Comparison of ENCODE assay signal across 1 cellular context in the genomic region with DNA sequence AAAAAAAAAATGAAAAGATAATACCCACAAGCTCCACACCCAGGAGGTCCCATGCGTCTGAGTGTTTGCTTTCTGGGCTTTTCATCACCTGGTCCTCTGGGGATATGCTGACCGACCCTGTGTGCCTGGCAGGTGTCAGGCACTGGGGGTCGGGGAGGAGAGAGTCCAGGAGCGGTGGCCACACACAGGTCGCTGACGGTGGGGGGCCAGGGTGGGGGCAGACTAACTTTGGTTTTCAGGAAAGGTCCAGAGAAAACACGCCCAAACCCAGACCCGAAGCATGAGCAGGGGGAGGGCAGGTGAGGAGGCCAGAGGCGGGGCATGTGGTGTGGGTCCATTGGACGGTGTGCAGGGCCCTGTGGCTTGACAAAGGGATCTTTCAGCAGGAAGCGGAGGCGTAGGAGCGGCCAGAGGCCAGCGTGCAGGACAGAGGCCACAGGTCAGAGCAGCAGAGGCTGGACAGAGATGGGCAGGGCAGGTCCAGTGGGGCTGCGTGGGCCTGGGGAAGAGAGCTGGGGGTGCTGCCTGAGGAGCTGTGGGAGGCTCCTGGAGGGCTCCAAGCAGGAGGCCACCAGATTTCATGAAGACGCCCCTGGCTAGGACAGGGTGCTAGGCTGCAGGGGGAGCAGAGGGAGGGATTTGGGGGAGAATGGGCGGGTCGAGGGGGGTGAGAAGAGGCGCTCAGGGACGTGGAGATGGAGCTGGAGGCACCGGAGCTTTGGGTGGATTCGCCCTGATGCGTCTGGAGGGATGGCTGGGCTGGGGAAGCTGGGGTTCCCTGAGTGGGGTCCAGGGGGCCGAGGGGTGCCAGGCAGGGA.
A peak's percentile ranks its signal among the peaks of the same experiment; 100 is the strongest.
TF ChIP-seq lines count a peak whose summit lies in the region.

No MANE protein-coding gene starts in this region.

TF ChIP-seq in HepG2, 621 proteins besides CTCF, POLR2A, EP300 and RAD21 (continues in another document):
- TF ChIP-seq, protein P1, sequence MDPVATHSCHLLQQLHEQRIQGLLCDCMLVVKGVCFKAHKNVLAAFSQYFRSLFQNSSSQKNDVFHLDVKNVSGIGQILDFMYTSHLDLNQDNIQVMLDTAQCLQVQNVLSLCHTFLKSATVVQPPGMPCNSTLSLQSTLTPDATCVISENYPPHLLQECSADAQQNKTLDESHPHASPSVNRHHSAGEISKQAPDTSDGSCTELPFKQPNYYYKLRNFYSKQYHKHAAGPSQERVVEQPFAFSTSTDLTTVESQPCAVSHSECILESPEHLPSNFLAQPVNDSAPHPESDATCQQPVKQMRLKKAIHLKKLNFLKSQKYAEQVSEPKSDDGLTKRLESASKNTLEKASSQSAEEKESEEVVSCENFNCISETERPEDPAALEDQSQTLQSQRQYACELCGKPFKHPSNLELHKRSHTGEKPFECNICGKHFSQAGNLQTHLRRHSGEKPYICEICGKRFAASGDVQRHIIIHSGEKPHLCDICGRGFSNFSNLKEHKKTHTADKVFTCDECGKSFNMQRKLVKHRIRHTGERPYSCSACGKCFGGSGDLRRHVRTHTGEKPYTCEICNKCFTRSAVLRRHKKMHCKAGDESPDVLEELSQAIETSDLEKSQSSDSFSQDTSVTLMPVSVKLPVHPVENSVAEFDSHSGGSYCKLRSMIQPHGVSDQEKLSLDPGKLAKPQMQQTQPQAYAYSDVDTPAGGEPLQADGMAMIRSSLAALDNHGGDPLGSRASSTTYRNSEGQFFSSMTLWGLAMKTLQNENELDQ (CRISPR knock-in tag; IDR thresholded peaks at IDR 0.05; ENCODE audit: borderline replicate concordance) = no peak
- TF ChIP-seq PRMT3 (CRISPR knock-in tag; IDR thresholded peaks at IDR 0.05; ENCODE audit: borderline replicate concordance, low read depth) (no peak), ZNF567 (CRISPR knock-in tag; IDR thresholded peaks at IDR 0.05; ENCODE audit: borderline replicate concordance) (peak; percentile 91; the same call in 1 of the 2 replicates), ETV5 (CRISPR knock-in tag; IDR thresholded peaks at IDR 0.05; ENCODE audit: borderline replicate concordance) (peak; percentile 85), ELF3 (CRISPR knock-in tag; IDR thresholded peaks at IDR 0.05) (peak; percentile 79), REPIN1 (CRISPR knock-in tag; IDR thresholded peaks at IDR 0.05; ENCODE audit: borderline replicate concordance, low read depth) (no peak), ZNF138 (CRISPR knock-in tag; IDR thresholded peaks at IDR 0.05; ENCODE audit: low read depth) (no peak), ZNF577 (CRISPR knock-in tag; IDR thresholded peaks at IDR 0.05; ENCODE audit: borderline replicate concordance, low read depth) (no peak), NFYC (CRISPR knock-in tag; IDR thresholded peaks at IDR 0.05) (no peak), DPF2 (CRISPR knock-in tag; IDR thresholded peaks at IDR 0.05; ENCODE audit: borderline replicate concordance, low read depth) (no peak; the same call in 1 of the 2 replicates), CHD4 (IDR thresholded peaks at IDR 0.05; ENCODE audit: borderline replicate concordance, low read length) (peak; percentile 73; the same call in 1 of the 2 replicates), SOX6 (IDR thresholded peaks at IDR 0.05) (no peak), SOX6 (CRISPR knock-in tag; IDR thresholded peaks at IDR 0.05) (peak; percentile 82), ZNF775 (CRISPR knock-in tag; IDR thresholded peaks at IDR 0.05; ENCODE audit: borderline replicate concordance) (no peak), BRD4 (CRISPR knock-in tag; IDR thresholded peaks at IDR 0.05) (peak; percentile 81; the same call in 1 of the 2 replicates), GATAD1 (CRISPR knock-in tag; IDR thresholded peaks at IDR 0.05) (peak; percentile 57), ZMYM4 (CRISPR knock-in tag; IDR thresholded peaks at IDR 0.05) (no peak; the same call in 1 of the 2 replicates), PITX1 (CRISPR knock-in tag; IDR thresholded peaks at IDR 0.05) (peak; percentile 56; the same call in 1 of the 2 replicates), AHR (CRISPR knock-in tag; IDR thresholded peaks at IDR 0.05) (no peak), ZBTB1 (CRISPR knock-in tag; IDR thresholded peaks at IDR 0.05; ENCODE audit: borderline replicate concordance) (no peak), KMT2A (CRISPR knock-in tag; IDR thresholded peaks at IDR 0.05) (no peak; the same call in 1 of the 2 replicates), ZNF839 (CRISPR knock-in tag; IDR thresholded peaks at IDR 0.05; ENCODE audit: borderline replicate concordance) (no peak), ZNF562 (CRISPR knock-in tag; IDR thresholded peaks at IDR 0.05; ENCODE audit: borderline replicate concordance) (no peak), NFATC3 (CRISPR knock-in tag; IDR thresholded peaks at IDR 0.05) (no peak), SP2 (CRISPR knock-in tag; IDR thresholded peaks at IDR 0.05) (no peak), MTA1 (CRISPR knock-in tag; IDR thresholded peaks at IDR 0.05; ENCODE audit: borderline replicate concordance) (peak; percentile 92), ZNF556 (CRISPR knock-in tag; IDR thresholded peaks at IDR 0.05; ENCODE audit: borderline replicate concordance) (peak; percentile 82; the same call in 1 of the 2 replicates), ATRX (CRISPR knock-in tag; IDR thresholded peaks at IDR 0.05; ENCODE audit: borderline replicate concordance) (no peak), ZNF496 (CRISPR knock-in tag; IDR thresholded peaks at IDR 0.05; ENCODE audit: insufficient replicate concordance) (no peak), FIP1L1 (IDR thresholded peaks at IDR 0.05; ENCODE audit: borderline replicate concordance, insufficient read depth, low read depth, low read length) (no peak), ZFP1 (CRISPR knock-in tag; IDR thresholded peaks at IDR 0.05) (0 out of 2 replicates have a peak, but pooled peaks have one; percentile 18), ZNF766 (CRISPR knock-in tag; IDR thresholded peaks at IDR 0.05; ENCODE audit: borderline replicate concordance) (no peak), XBP1 (CRISPR knock-in tag; IDR thresholded peaks at IDR 0.05) (no peak), PPARG (CRISPR knock-in tag; conservative IDR thresholded peaks at IDR 0.05) (0 out of 2 replicates have a peak, but pooled peaks have one; percentile 16), WIZ (CRISPR knock-in tag; IDR thresholded peaks at IDR 0.05) (no peak), PLRG1 (conservative IDR thresholded peaks at IDR 0.05) (no peak)
- TF ChIP-seq, protein P2, sequence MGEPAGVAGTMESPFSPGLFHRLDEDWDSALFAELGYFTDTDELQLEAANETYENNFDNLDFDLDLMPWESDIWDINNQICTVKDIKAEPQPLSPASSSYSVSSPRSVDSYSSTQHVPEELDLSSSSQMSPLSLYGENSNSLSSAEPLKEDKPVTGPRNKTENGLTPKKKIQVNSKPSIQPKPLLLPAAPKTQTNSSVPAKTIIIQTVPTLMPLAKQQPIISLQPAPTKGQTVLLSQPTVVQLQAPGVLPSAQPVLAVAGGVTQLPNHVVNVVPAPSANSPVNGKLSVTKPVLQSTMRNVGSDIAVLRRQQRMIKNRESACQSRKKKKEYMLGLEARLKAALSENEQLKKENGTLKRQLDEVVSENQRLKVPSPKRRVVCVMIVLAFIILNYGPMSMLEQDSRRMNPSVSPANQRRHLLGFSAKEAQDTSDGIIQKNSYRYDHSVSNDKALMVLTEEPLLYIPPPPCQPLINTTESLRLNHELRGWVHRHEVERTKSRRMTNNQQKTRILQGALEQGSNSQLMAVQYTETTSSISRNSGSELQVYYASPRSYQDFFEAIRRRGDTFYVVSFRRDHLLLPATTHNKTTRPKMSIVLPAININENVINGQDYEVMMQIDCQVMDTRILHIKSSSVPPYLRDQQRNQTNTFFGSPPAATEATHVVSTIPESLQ (CRISPR knock-in tag; conservative IDR thresholded peaks at IDR 0.05) = no peak
- TF ChIP-seq, protein P3, sequence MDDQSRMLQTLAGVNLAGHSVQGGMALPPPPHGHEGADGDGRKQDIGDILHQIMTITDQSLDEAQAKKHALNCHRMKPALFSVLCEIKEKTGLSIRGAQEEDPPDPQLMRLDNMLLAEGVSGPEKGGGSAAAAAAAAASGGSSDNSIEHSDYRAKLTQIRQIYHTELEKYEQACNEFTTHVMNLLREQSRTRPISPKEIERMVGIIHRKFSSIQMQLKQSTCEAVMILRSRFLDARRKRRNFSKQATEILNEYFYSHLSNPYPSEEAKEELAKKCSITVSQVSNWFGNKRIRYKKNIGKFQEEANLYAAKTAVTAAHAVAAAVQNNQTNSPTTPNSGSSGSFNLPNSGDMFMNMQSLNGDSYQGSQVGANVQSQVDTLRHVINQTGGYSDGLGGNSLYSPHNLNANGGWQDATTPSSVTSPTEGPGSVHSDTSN (CRISPR knock-in tag; IDR thresholded peaks at IDR 0.05; ENCODE audit: borderline replicate concordance) = no peak
- TF ChIP-seq, protein P4, sequence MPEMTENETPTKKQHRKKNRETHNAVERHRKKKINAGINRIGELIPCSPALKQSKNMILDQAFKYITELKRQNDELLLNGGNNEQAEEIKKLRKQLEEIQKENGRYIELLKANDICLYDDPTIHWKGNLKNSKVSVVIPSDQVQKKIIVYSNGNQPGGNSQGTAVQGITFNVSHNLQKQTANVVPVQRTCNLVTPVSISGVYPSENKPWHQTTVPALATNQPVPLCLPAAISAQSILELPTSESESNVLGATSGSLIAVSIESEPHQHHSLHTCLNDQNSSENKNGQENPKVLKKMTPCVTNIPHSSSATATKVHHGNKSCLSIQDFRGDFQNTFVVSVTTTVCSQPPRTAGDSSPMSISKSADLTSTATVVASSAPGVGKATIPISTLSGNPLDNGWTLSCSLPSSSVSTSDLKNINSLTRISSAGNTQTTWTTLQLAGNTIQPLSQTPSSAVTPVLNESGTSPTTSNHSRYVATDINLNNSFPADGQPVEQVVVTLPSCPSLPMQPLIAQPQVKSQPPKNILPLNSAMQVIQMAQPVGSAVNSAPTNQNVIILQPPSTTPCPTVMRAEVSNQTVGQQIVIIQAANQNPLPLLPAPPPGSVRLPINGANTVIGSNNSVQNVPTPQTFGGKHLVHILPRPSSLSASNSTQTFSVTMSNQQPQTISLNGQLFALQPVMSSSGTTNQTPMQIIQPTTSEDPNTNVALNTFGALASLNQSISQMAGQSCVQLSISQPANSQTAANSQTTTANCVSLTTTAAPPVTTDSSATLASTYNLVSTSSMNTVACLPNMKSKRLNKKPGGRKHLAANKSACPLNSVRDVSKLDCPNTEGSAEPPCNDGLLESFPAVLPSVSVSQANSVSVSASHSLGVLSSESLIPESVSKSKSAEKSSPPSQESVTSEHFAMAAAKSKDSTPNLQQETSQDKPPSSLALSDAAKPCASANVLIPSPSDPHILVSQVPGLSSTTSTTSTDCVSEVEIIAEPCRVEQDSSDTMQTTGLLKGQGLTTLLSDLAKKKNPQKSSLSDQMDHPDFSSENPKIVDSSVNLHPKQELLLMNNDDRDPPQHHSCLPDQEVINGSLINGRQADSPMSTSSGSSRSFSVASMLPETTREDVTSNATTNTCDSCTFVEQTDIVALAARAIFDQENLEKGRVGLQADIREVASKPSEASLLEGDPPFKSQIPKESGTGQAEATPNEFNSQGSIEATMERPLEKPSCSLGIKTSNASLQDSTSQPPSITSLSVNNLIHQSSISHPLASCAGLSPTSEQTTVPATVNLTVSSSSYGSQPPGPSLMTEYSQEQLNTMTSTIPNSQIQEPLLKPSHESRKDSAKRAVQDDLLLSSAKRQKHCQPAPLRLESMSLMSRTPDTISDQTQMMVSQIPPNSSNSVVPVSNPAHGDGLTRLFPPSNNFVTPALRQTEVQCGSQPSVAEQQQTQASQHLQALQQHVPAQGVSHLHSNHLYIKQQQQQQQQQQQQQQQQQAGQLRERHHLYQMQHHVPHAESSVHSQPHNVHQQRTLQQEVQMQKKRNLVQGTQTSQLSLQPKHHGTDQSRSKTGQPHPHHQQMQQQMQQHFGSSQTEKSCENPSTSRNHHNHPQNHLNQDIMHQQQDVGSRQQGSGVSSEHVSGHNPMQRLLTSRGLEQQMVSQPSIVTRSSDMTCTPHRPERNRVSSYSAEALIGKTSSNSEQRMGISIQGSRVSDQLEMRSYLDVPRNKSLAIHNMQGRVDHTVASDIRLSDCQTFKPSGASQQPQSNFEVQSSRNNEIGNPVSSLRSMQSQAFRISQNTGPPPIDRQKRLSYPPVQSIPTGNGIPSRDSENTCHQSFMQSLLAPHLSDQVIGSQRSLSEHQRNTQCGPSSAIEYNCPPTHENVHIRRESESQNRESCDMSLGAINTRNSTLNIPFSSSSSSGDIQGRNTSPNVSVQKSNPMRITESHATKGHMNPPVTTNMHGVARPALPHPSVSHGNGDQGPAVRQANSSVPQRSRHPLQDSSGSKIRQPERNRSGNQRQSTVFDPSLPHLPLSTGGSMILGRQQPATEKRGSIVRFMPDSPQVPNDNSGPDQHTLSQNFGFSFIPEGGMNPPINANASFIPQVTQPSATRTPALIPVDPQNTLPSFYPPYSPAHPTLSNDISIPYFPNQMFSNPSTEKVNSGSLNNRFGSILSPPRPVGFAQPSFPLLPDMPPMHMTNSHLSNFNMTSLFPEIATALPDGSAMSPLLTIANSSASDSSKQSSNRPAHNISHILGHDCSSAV (CRISPR knock-in tag; IDR thresholded peaks at IDR 0.05; ENCODE audit: borderline replicate concordance) = 0 out of 2 replicates have a peak, but pooled peaks have one; percentile 44
- TF ChIP-seq, protein P5, sequence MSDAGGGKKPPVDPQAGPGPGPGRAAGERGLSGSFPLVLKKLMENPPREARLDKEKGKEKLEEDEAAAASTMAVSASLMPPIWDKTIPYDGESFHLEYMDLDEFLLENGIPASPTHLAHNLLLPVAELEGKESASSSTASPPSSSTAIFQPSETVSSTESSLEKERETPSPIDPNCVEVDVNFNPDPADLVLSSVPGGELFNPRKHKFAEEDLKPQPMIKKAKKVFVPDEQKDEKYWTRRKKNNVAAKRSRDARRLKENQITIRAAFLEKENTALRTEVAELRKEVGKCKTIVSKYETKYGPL (CRISPR knock-in tag; IDR thresholded peaks at IDR 0.05) = no peak
- TF ChIP-seq, protein P6, sequence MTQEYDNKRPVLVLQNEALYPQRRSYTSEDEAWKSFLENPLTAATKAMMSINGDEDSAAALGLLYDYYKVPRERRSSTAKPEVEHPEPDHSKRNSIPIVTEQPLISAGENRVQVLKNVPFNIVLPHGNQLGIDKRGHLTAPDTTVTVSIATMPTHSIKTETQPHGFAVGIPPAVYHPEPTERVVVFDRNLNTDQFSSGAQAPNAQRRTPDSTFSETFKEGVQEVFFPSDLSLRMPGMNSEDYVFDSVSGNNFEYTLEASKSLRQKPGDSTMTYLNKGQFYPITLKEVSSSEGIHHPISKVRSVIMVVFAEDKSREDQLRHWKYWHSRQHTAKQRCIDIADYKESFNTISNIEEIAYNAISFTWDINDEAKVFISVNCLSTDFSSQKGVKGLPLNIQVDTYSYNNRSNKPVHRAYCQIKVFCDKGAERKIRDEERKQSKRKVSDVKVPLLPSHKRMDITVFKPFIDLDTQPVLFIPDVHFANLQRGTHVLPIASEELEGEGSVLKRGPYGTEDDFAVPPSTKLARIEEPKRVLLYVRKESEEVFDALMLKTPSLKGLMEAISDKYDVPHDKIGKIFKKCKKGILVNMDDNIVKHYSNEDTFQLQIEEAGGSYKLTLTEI (CRISPR knock-in tag; conservative IDR thresholded peaks at IDR 0.05) = no peak
- TF ChIP-seq, protein P7, sequence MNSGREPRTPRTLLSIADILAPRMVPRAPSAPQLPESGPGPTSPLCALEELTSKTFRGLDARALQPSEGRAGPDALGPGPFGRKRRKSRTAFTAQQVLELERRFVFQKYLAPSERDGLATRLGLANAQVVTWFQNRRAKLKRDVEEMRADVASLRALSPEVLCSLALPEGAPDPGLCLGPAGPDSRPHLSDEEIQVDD (CRISPR knock-in tag; IDR thresholded peaks at IDR 0.05; ENCODE audit: borderline replicate concordance) = no peak
- TF ChIP-seq, protein P8, sequence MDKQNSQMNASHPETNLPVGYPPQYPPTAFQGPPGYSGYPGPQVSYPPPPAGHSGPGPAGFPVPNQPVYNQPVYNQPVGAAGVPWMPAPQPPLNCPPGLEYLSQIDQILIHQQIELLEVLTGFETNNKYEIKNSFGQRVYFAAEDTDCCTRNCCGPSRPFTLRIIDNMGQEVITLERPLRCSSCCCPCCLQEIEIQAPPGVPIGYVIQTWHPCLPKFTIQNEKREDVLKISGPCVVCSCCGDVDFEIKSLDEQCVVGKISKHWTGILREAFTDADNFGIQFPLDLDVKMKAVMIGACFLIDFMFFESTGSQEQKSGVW (CRISPR knock-in tag; IDR thresholded peaks at IDR 0.05; ENCODE audit: borderline replicate concordance) = no peak
